In the genomic region with DNA sequence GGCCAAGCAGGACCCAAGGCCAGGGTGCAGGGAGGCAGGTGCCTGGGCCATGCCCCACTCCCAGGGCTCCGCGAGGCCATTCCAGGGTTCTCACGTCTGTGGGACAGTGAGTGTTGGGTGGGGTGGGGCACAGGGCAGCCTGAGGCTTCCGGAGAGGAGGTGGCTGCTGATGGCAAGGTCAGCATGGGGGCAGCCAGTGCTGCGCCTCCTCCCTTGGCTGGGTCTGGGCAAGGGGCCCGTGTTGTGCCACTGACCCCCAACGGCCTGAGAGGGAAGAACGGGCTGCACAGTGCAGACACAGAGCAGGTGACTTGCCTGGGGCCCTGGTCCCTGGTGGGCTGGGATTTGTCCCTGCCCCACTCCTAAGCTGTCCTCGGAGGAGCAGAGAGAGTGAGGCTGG, we compare ENCODE assay signal across 13 cellular contexts.
DNase-seq lines count a peak whose midpoint lies in the region; ATAC-seq and TF ChIP-seq lines count a peak whose summit lies in the region.
"Had no signal": no experiment of that assay in that cellular context is flagged by ENCODE, and none has a peak within 500 bp of the region (broad histone marks: within the 10 kb centered on the region; RNA-seq: fewer than 3 reads in every experiment).

No MANE protein-coding gene starts in this region.

- H3K27ac Mint-ChIP-seq in CD8-positive, alpha-beta T cell: no peak overlapping the region
- peak overlapping the region; percentile 72 for H3K27ac Mint-ChIP-seq in endothelial cell (ENCODE audit: unreplicated experiment)
- H3K27ac Mint-ChIP-seq: activated naive CD8-positive, alpha-beta T cell had no signal

- WGBS in trophoblast cell (ENCODE audit: extremely low coverage, insufficient coverage, insufficient read length): no CpG with 5 or more reads among the region's 9 CpGs

- no peak overlapping the region for H4K12ac ChIP-seq in trophoblast cell (ENCODE audit: low read depth, low read length)

- peak overlapping the region; percentile 15 for H3K4me3 Mint-ChIP-seq in CD8-positive, alpha-beta T cell
- no peak overlapping the region for H3K4me3 Mint-ChIP-seq in endothelial cell (ENCODE audit: unreplicated experiment)
- H3K4me3 Mint-ChIP-seq: activated naive CD8-positive, alpha-beta T cell had no signal

- H3K9me3 Mint-ChIP-seq in CD8-positive, alpha-beta T cell: no peaks in the 10 kb centered on the region
- H3K9me3 Mint-ChIP-seq in endothelial cell (ENCODE audit: unreplicated experiment): peaks cover 5% of the 10 kb centered on the region
- H3K9me3 Mint-ChIP-seq: CD4-positive, alpha-beta memory T cell had no signal

- peak overlapping the region; percentile 71 for H3K9ac ChIP-seq in skeletal muscle satellite cell (ENCODE audit: low read depth, low read length)
- no peak overlapping the region for H3K9ac ChIP-seq in trophoblast cell (ENCODE audit: low read length)

- no peak overlapping the region for H2BK120ac ChIP-seq in trophoblast cell (ENCODE audit: insufficient read depth, low read length, poor library complexity)

- H3K79me1 ChIP-seq in trophoblast cell (ENCODE audit: low read length): peaks cover 25% of the 10 kb centered on the region

- H2BK5ac ChIP-seq in trophoblast cell (ENCODE audit: low read depth, low read length, poor library complexity): no peak overlapping the region

- no peak overlapping the region for H3K4ac ChIP-seq in trophoblast cell (ENCODE audit: low read depth, low read length)

- H3K27ac ChIP-seq in CD8-positive, alpha-beta T cell (ENCODE audit: low read depth, low read length): no peak overlapping the region
- H3K27ac ChIP-seq in trophoblast cell (ENCODE audit: low read depth, low read length): no peak overlapping the region

- H4K8ac ChIP-seq in trophoblast cell (ENCODE audit: low read depth, low read length): no peak overlapping the region

- no peak overlapping the region for H2AFZ ChIP-seq in trophoblast cell (ENCODE audit: insufficient read depth, low read length, poor library complexity)

- no peak overlapping the region for H3K18ac ChIP-seq in trophoblast cell (ENCODE audit: low read length)

- ATAC-seq in CD8-positive, alpha-beta T cell: no peak

- no peak for DNase-seq in CD8-positive, alpha-beta T cell
- DNase-seq in NCI-H460 (ENCODE audit: extremely low read depth, low read depth) (peak; percentile 65), endothelial cell (ENCODE audit: low spot score) (no peak), trophoblast cell (no peak), GM20000 (ENCODE audit: low spot score) (no peak), cerebellum (ENCODE audit: low spot score) (no peak), NCI-H1092 (lab: John Stamatoyannopoulos, UW) (no peak)
- DNase-seq: activated CD8-positive, alpha-beta memory T cell treated with anti-CD3 and anti-CD28 coated beads for 24 hours; CD4-positive, alpha-beta memory T cell; mammary epithelial cell; NCI-H510A treated with DMSO at 0.1 percent for 48 hours had no signal

- no peaks in the 10 kb centered on the region for H3K36me3 ChIP-seq in CD8-positive, alpha-beta T cell (ENCODE audit: insufficient read depth, low read length)
- peaks cover 8% of the 10 kb centered on the region for H3K36me3 ChIP-seq in skeletal muscle satellite cell (ENCODE audit: insufficient read depth, low read length)
- H3K36me3 ChIP-seq in trophoblast cell (ENCODE audit: control insufficient read depth in 1 of 2, insufficient read depth in 2 of 2, low read length in 2 of 2): peaks cover 5 to 15% of the 10 kb centered on the region in 2 experiments

- no peak overlapping the region for H3K4me3 ChIP-seq in CD8-positive, alpha-beta T cell (ENCODE audit: low read depth, low read length)
- no peak overlapping the region for H3K4me3 ChIP-seq in skeletal muscle satellite cell (ENCODE audit: low read length)
- no peak overlapping the region for H3K4me3 ChIP-seq in trophoblast cell (ENCODE audit: low read depth, low read length)

- no peaks in the 10 kb centered on the region for H3K9me3 ChIP-seq in CD8-positive, alpha-beta T cell (ENCODE audit: low read length)
- no peaks in the 10 kb centered on the region for H3K9me3 ChIP-seq in skeletal muscle satellite cell (replicated peaks; ENCODE audit: low read length)
- H3K9me3 ChIP-seq in trophoblast cell (ENCODE audit: insufficient read depth, low read depth, low read length): peaks cover 2% of the 10 kb centered on the region

- TF ChIP-seq CTCF in CD8-positive, alpha-beta T cell (IDR thresholded peaks at IDR 0.05): no peak
- TF ChIP-seq CTCF in endothelial cell (IDR thresholded peaks at IDR 0.05; ENCODE audit: unreplicated experiment) (no peak), GM20000 (IDR thresholded peaks at IDR 0.05; ENCODE audit: extremely low read depth, missing control alignments) (no peak)

- intact Hi-C loops in CD8-positive, alpha-beta T cell (cut with DNase I, micrococcal nuclease): no loop called here

- H2AK5ac ChIP-seq in trophoblast cell (ENCODE audit: low read length): no peak overlapping the region

- H3K23ac ChIP-seq in trophoblast cell (ENCODE audit: low read length): no peak overlapping the region

- H3K14ac ChIP-seq in trophoblast cell (ENCODE audit: low read length): no peak overlapping the region

- H3K27me3 Mint-ChIP-seq in CD8-positive, alpha-beta T cell (ENCODE audit: low read depth): no peaks in the 10 kb centered on the region
- H3K27me3 Mint-ChIP-seq in endothelial cell (ENCODE audit: unreplicated experiment): peaks cover 25% of the 10 kb centered on the region
- H3K27me3 Mint-ChIP-seq: activated naive CD8-positive, alpha-beta T cell; CD4-positive, alpha-beta memory T cell had no signal

- H3K36me3 Mint-ChIP-seq in CD8-positive, alpha-beta T cell: peaks cover 5% of the 10 kb centered on the region
- peaks cover 14% of the 10 kb centered on the region for H3K36me3 Mint-ChIP-seq in endothelial cell (ENCODE audit: low read depth, unreplicated experiment)
- H3K36me3 Mint-ChIP-seq: CD4-positive, alpha-beta memory T cell had no signal

- H3K79me2 ChIP-seq in trophoblast cell (ENCODE audit: control insufficient read depth, insufficient read depth, low read length, poor library complexity): peaks cover 9% of the 10 kb centered on the region

- H3K4me2 ChIP-seq in skeletal muscle satellite cell (ENCODE audit: low read length) (no peak overlapping the region), trophoblast cell (ENCODE audit: low read length) (no peak overlapping the region)

- no peak overlapping the region for H4K91ac ChIP-seq in trophoblast cell (ENCODE audit: low read depth, low read length)

- H3K4me1 ChIP-seq in CD8-positive, alpha-beta T cell (ENCODE audit: insufficient read depth, low read length): peaks cover 58% of the 10 kb centered on the region
- H3K4me1 ChIP-seq in skeletal muscle satellite cell (ENCODE audit: control insufficient read depth, insufficient read depth, low read length): peaks cover 67% of the 10 kb centered on the region
- H3K4me1 ChIP-seq in trophoblast cell (ENCODE audit: control insufficient read depth in 1 of 2, insufficient read depth in 2 of 2, low read length in 2 of 2): peaks cover 42 to 47% of the 10 kb centered on the region in 2 experiments

- H2BK12ac ChIP-seq in trophoblast cell (ENCODE audit: low read length): no peak overlapping the region

- peaks cover 37% of the 10 kb centered on the region for H3K4me1 Mint-ChIP-seq in CD8-positive, alpha-beta T cell (ENCODE audit: low read depth)
- peaks cover 49% of the 10 kb centered on the region for H3K4me1 Mint-ChIP-seq in endothelial cell (ENCODE audit: unreplicated experiment)

- no peaks in the 10 kb centered on the region for H3K27me3 ChIP-seq in CD8-positive, alpha-beta T cell (ENCODE audit: insufficient read depth, low read length)
- H3K27me3 ChIP-seq in skeletal muscle satellite cell (ENCODE audit: control insufficient read depth, insufficient read depth, low read length) (no peaks in the 10 kb centered on the region), trophoblast cell (ENCODE audit: insufficient read depth, low read length) (no peaks in the 10 kb centered on the region)

- CTCF ChIA-PET in CD8-positive, alpha-beta T cell (lab: Charles Lee): interaction anchor here (1.8 kb wide), 1 partner anchor 34 kb away, joined by 5 read pairs; no protein-coding TSS in a partner anchor

- POLR2A ChIA-PET in CD8-positive, alpha-beta T cell (lab: Charles Lee): no interaction called here
